17 cellular contexts compared by ENCODE assay signal in genomic region chr9:113514748-113515147, GRCh38. TPM values are rescaled to one million over a fixed set of nuclear protein-coding genes. Genes with fewer than 3 reads are reported as not detected.
DNase-seq lines count a peak whose midpoint lies in the region; ATAC-seq and TF ChIP-seq lines count a peak whose summit lies in the region.
"Had no signal": no experiment of that assay in that cellular context is flagged by ENCODE, and none has a peak within 500 bp of the region (broad histone marks: within the 10 kb centered on the region; RNA-seq: fewer than 3 reads in every experiment).

No MANE protein-coding gene starts in this region.

- no peak overlapping the region for H3K4me3 ChIP-seq in CD8-positive, alpha-beta T cell (ENCODE audit: low read depth, low read length)
- H3K4me3 ChIP-seq: BLaER1 had no signal

- H3K9me3 Mint-ChIP-seq in CD8-positive, alpha-beta T cell: no peaks in the 10 kb centered on the region
- H3K9me3 Mint-ChIP-seq in activated naive CD8-positive, alpha-beta T cell treated with anti-CD3 and anti-CD28 coated beads for 36 hours: no peaks in the 10 kb centered on the region
- H3K9me3 Mint-ChIP-seq in nephron progenitor cell: no peaks in the 10 kb centered on the region

- peak; percentile 31 for DNase-seq in NCI-H146 (lab: John Stamatoyannopoulos, UW)
- no peak for DNase-seq in NCI-H146 treated with DMSO at 0.1 percent for 48 hours (lab: John Stamatoyannopoulos, UW; ENCODE audit: unreplicated experiment)
- no peak for DNase-seq in CD8-positive, alpha-beta T cell
- no peak for DNase-seq in activated naive CD8-positive, alpha-beta T cell treated with anti-CD3 and anti-CD28 coated beads for 36 hours
- no peak for DNase-seq in nephron progenitor cell
- DNase-seq in activated gamma-delta T cell treated with Interleukin-2 at 50 U/mL for 16 hours: no peak
- DNase-seq: 8988T; DMS79; GOT3; Karpas-422; NCI-H1417 treated with DMSO at 0.1 percent for 48 hours; NCI-H2081; NCI-H526; NK-92 treated with Interleukin-12 subunit alpha and Interleukin-12 subunit beta, amount 100 ng/mL, for 24 hours had no signal

- H3K27me3 ChIP-seq in CD8-positive, alpha-beta T cell (ENCODE audit: insufficient read depth, low read length): no peaks in the 10 kb centered on the region
- H3K27me3 ChIP-seq: BLaER1 had no signal

- no peaks in the 10 kb centered on the region for H3K9me3 ChIP-seq in CD8-positive, alpha-beta T cell (ENCODE audit: low read length)
- H3K9me3 ChIP-seq: BLaER1 had no signal

- H3K4me1 ChIP-seq in CD8-positive, alpha-beta T cell (ENCODE audit: insufficient read depth, low read length): peaks cover 81% of the 10 kb centered on the region

- no peak for TF ChIP-seq CTCF in CD8-positive, alpha-beta T cell (IDR thresholded peaks at IDR 0.05)
- no peak for TF ChIP-seq CTCF in nephron progenitor cell (IDR thresholded peaks at IDR 0.05)

- no peaks in the 10 kb centered on the region for H3K36me3 ChIP-seq in CD8-positive, alpha-beta T cell (ENCODE audit: insufficient read depth, low read length)
- H3K36me3 ChIP-seq: BLaER1 had no signal

- peak overlapping the region; percentile 90 for H3K27ac Mint-ChIP-seq in CD8-positive, alpha-beta T cell
- peak overlapping the region; percentile 44 for H3K27ac Mint-ChIP-seq in activated naive CD8-positive, alpha-beta T cell treated with anti-CD3 and anti-CD28 coated beads for 36 hours
- H3K27ac Mint-ChIP-seq in nephron progenitor cell: peak overlapping the region; percentile 43

- ATAC-seq in CD8-positive, alpha-beta T cell: no peak
- ATAC-seq in HG03095 (IDR thresholded peaks at IDR 0.05; ENCODE audit: unreplicated experiment): no peak
- ATAC-seq in HG03097 (IDR thresholded peaks at IDR 0.05; ENCODE audit: low FRiP score, unreplicated experiment): no peak

- H3K27me3 Mint-ChIP-seq in CD8-positive, alpha-beta T cell (ENCODE audit: low read depth): no peaks in the 10 kb centered on the region
- no peaks in the 10 kb centered on the region for H3K27me3 Mint-ChIP-seq in activated naive CD8-positive, alpha-beta T cell treated with anti-CD3 and anti-CD28 coated beads for 36 hours
- H3K27me3 Mint-ChIP-seq in nephron progenitor cell (ENCODE audit: low read depth, poor library complexity): peaks cover 12% of the 10 kb centered on the region

- CTCF ChIA-PET in CD8-positive, alpha-beta T cell (lab: Charles Lee): interaction anchor here (0.7 to 3.4 kb wide), 8 partner anchors 9 to 78 kb away, joined by 3 to 16 read pairs (median 6); no protein-coding TSS in a partner anchor

- H3K27ac ChIP-seq in CD8-positive, alpha-beta T cell (ENCODE audit: low read depth, low read length): no peak overlapping the region
- H3K27ac ChIP-seq: BLaER1 had no signal

- peaks cover 10% of the 10 kb centered on the region for H3K36me3 Mint-ChIP-seq in CD8-positive, alpha-beta T cell
- peaks cover 19% of the 10 kb centered on the region for H3K36me3 Mint-ChIP-seq in activated naive CD8-positive, alpha-beta T cell treated with anti-CD3 and anti-CD28 coated beads for 36 hours
- peaks cover 6% of the 10 kb centered on the region for H3K36me3 Mint-ChIP-seq in nephron progenitor cell (ENCODE audit: low read depth)

- POLR2A ChIA-PET in CD8-positive, alpha-beta T cell (lab: Charles Lee): interaction anchor here (0.6 to 5.3 kb wide), 3 partner anchors 10 to 64 kb away, joined by 3 to 59 read pairs (median 27); no protein-coding TSS in a partner anchor

- H3K4me1 Mint-ChIP-seq in CD8-positive, alpha-beta T cell (ENCODE audit: low read depth): peaks cover 86% of the 10 kb centered on the region
- peaks cover 76% of the 10 kb centered on the region for H3K4me1 Mint-ChIP-seq in activated naive CD8-positive, alpha-beta T cell treated with anti-CD3 and anti-CD28 coated beads for 36 hours
- H3K4me1 Mint-ChIP-seq in nephron progenitor cell: peaks cover 61% of the 10 kb centered on the region

- intact Hi-C loops in CD8-positive, alpha-beta T cell (cut with DNase I, micrococcal nuclease): loop anchor here (1.0 to 10.0 kb wide), 4 partner anchors 37 to 240 kb away; partner anchors contain the start of genes CDC26 (in 1 of the 2) and PRPF4 (in 1 of the 2)

- H3K4me3 Mint-ChIP-seq in CD8-positive, alpha-beta T cell: no peak overlapping the region
- no peak overlapping the region for H3K4me3 Mint-ChIP-seq in activated naive CD8-positive, alpha-beta T cell treated with anti-CD3 and anti-CD28 coated beads for 36 hours
- no peak overlapping the region for H3K4me3 Mint-ChIP-seq in nephron progenitor cell

RNA-seq across cellular contexts. Expression of gene RGS3, which starts 51.2 kb away (rescaled TPM):
- 10 to 100 TPM; 29.1 to 30.7 TPM for total RNA-seq in CD8-positive, alpha-beta T cell
- 10 to 100 TPM; 61.7 to 65.0 TPM for total RNA-seq in activated naive CD8-positive, alpha-beta T cell treated with anti-CD3 and anti-CD28 coated beads for 36 hours
